1 cellular context compared by ENCODE assay signal in the genomic region with DNA sequence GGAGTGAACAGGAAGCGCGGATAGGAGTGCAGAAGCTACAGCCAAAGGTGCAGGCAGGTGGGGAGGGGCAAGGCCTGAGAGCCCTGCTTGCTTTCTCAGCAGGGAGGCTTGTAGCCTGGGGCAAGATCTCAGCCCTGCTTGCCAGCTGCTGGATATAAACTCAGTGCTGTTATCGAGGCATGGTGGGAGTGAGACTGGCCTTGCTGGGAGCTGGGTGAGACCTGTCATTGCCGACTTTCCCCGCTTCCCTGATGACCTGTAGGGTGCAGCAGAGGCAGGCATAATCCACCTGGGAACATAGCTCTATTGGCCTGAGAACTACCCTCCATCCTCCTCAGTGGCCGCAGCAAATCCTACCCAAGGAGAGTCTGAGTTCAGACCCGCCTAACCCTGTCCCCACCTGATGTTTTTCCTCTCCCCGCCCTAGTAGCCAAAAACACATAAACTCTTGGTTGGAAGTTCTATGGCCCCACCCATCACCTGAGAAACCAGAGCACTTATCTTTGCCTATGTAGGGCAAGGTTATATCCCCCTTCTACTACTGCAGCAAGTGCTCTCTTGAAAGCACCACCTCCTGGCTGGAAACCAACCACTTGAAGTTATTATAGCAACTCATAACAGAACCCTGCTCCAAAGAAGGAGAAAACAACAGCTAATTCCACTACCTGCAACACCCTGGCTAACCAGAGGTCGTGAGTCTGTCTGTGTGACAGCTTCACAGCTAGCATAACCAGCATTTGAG.
TF ChIP-seq lines count a peak whose summit lies in the region.

No MANE protein-coding gene starts in this region.

TF ChIP-seq in K562, 482 proteins besides CTCF, POLR2A, EP300 and RAD21 (continued from another document):
- TF ChIP-seq, protein P1, sequence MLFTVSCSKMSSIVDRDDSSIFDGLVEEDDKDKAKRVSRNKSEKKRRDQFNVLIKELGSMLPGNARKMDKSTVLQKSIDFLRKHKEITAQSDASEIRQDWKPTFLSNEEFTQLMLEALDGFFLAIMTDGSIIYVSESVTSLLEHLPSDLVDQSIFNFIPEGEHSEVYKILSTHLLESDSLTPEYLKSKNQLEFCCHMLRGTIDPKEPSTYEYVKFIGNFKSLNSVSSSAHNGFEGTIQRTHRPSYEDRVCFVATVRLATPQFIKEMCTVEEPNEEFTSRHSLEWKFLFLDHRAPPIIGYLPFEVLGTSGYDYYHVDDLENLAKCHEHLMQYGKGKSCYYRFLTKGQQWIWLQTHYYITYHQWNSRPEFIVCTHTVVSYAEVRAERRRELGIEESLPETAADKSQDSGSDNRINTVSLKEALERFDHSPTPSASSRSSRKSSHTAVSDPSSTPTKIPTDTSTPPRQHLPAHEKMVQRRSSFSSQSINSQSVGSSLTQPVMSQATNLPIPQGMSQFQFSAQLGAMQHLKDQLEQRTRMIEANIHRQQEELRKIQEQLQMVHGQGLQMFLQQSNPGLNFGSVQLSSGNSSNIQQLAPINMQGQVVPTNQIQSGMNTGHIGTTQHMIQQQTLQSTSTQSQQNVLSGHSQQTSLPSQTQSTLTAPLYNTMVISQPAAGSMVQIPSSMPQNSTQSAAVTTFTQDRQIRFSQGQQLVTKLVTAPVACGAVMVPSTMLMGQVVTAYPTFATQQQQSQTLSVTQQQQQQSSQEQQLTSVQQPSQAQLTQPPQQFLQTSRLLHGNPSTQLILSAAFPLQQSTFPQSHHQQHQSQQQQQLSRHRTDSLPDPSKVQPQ (CRISPR knock-in tag; IDR thresholded peaks at IDR 0.05; ENCODE audit: borderline replicate concordance) = no peak
- TF ChIP-seq ZNF644 (tag; IDR thresholded peaks at IDR 0.05; ENCODE audit: low read depth) (no peak), TEAD1 (CRISPR knock-in tag; IDR thresholded peaks at IDR 0.05) (no peak), KAT7 (CRISPR knock-in tag; IDR thresholded peaks at IDR 0.05; ENCODE audit: borderline replicate concordance) (no peak), CTBP1 (IDR thresholded peaks at IDR 0.05; ENCODE audit: borderline replicate concordance) (no peak)
